ENCODE assay signal across 9 cellular contexts in genomic region chr11:72012897-72013721, GRCh38. TPM values are rescaled to one million over a fixed set of nuclear protein-coding genes. Genes with fewer than 3 reads are reported as not detected.
DNase-seq lines count a peak whose midpoint lies in the region; ATAC-seq and TF ChIP-seq lines count a peak whose summit lies in the region.
"Had no signal": no experiment of that assay in that cellular context is flagged by ENCODE, and none has a peak within 500 bp of the region (broad histone marks: within the 10 kb centered on the region; RNA-seq: fewer than 3 reads in every experiment).

No MANE protein-coding gene starts in this region.

- H3K4me1 Mint-ChIP-seq in T-helper 17 cell: peaks cover 10% of the 10 kb centered on the region

- no peaks in the 10 kb centered on the region for H3K9me3 ChIP-seq in T-helper 17 cell (ENCODE audit: control insufficient read depth, low read length, poor library complexity, severe bottlenecking)

- peaks cover 24% of the 10 kb centered on the region for H3K36me3 Mint-ChIP-seq in T-helper 17 cell (ENCODE audit: low read depth)

- TF ChIP-seq CTCF in fibroblast of villous mesenchyme (IDR thresholded peaks at IDR 0.05; ENCODE audit: insufficient read depth, low read depth, low read length) (no peak), GM10266 (IDR thresholded peaks at IDR 0.05; ENCODE audit: control insufficient read depth, insufficient read depth, low read depth, missing control alignments) (no peak)

- no peaks in the 10 kb centered on the region for H3K27me3 Mint-ChIP-seq in T-helper 17 cell
- H3K27me3 Mint-ChIP-seq: CD4-positive, alpha-beta memory T cell had no signal

- no peak overlapping the region for H3K4me3 Mint-ChIP-seq in T-helper 17 cell
- H3K4me3 Mint-ChIP-seq: CD4-positive, alpha-beta memory T cell had no signal

- ATAC-seq in T-helper 17 cell: no peak
- no peak for ATAC-seq in HG02678 (IDR thresholded peaks at IDR 0.05; ENCODE audit: unreplicated experiment)
- ATAC-seq in GM21737 (IDR thresholded peaks at IDR 0.05; ENCODE audit: unreplicated experiment): no peak

- H3K27ac Mint-ChIP-seq in T-helper 17 cell: peak overlapping the region; percentile 39

- no peak overlapping the region for H3K4me3 ChIP-seq in fibroblast of villous mesenchyme (ENCODE audit: low read depth, low read length)

- DNase-seq in AG08395 (ENCODE audit: low spot score) (peak; percentile 68), T-helper 17 cell (no peak), fibroblast of villous mesenchyme (ENCODE audit: low read depth) (peak; percentile 61), nucleus accumbens (lab: John Stamatoyannopoulos, UW) (peak in 46 of 56 donors; percentile 24 to 84 (median 64)), GM10266 (ENCODE audit: extremely low spot score) (no peak)
- no peak for DNase-seq in central memory CD4-positive, alpha-beta T cell
- DNase-seq: CD4-positive, alpha-beta memory T cell had no signal

RNA-seq across cellular contexts. Expression of gene IL18BP, which starts 14.4 kb away (rescaled TPM):
- 10 to 100 TPM; 25.7 to 28.0 TPM for total RNA-seq in T-helper 17 cell
- total RNA-seq in fibroblast of villous mesenchyme: 2.6 and 4.2 TPM in 2 replicates

Comparison
In these comparisons a context has a peak if more than half of its experiments do, and no peak if none do; other contexts are left out.
1. DNase-seq: peak in AG08395 (single experiment), fibroblast of villous mesenchyme (single experiment) and nucleus accumbens (46 of 56); none in T-helper 17 cell (0 of 3), central memory CD4-positive, alpha-beta T cell (single experiment) and GM10266 (single experiment).